Comparison of ENCODE assay signal across 18 cellular contexts in the genomic region with DNA sequence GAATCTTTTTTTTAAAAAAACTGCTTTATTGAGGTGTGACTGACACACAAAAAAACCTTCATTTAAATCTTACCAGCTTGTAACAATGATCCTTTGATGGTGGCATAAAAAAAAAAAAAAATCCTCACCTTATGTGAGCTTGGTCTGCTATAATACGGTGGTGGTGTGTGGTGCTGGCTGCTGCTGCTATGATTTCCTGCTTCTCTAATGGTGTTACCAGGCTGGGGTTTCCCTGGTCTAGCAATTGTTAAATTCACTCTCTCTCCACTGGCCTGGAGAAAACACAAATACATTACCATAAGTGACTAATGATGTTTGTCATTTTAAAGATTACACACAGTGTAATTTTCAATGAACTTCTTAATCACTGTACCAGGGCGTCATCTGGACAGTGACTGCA.
DNase-seq lines count a peak whose midpoint lies in the region; ATAC-seq, FAIRE-seq and TF ChIP-seq lines count a peak whose summit lies in the region.
"Had no signal": no experiment of that assay in that cellular context is flagged by ENCODE, and none has a peak within 500 bp of the region (broad histone marks: within the 10 kb centered on the region; RNA-seq: fewer than 3 reads in every experiment).

No MANE protein-coding gene starts in this region.

- POLR2A ChIA-PET in CD8-positive, alpha-beta T cell (lab: Charles Lee), result interaction anchor here (0.6 to 3.9 kb wide), 3 partner anchors 9 to 134 kb away, joined by 3 to 18 read pairs (median 5); a partner anchor contains a TSS
- POLR2A ChIA-PET in GM12878 (lab: Charles Lee), result interaction anchor here (1.2 kb wide), 1 partner anchor 9 kb away, joined by 3 read pairs; no protein-coding TSS in a partner anchor
- POLR2A ChIA-PET in naive thymus-derived CD4-positive, alpha-beta T cell (lab: Charles Lee), result no interaction called here

- H3K36me3 ChIP-seq in CD4-positive, CD25-positive, alpha-beta regulatory T cell (ENCODE audit: control insufficient read depth, insufficient read depth, low read length), result peaks cover 26% of the 10 kb centered on the region
- H3K36me3 ChIP-seq in CD8-positive, alpha-beta T cell (ENCODE audit: insufficient read depth, low read length), result no peaks in the 10 kb centered on the region
- no peaks in the 10 kb centered on the region; a peak in 2 of 4 replicates for H3K36me3 ChIP-seq in GM12878 (ENCODE audit: control insufficient read depth in 2 of 2, insufficient read depth in 2 of 2, low read length in 1 of 2)
- H3K36me3 ChIP-seq in naive thymus-derived CD4-positive, alpha-beta T cell (ENCODE audit: control insufficient read depth in 2 of 3, insufficient read depth in 3 of 3, low read length in 3 of 3), result peaks cover 5 to 17% (median 9%) of the 10 kb centered on the region in 3 experiments

- peaks cover 14 to 30% (median 23%) of the 10 kb centered on the region in 4 donors for H3K4me1 Mint-ChIP-seq in CD4-positive, CD25-positive, alpha-beta regulatory T cell
- H3K4me1 Mint-ChIP-seq in CD8-positive, alpha-beta T cell (ENCODE audit: low read depth), result peaks cover 20% of the 10 kb centered on the region
- H3K4me1 Mint-ChIP-seq in naive thymus-derived CD4-positive, alpha-beta T cell, result peaks cover 0 to 16% (median 9%) of the 10 kb centered on the region in 7 donors

- peak overlapping the region in 1 of 4 donors; percentile 4 for H3K4me3 Mint-ChIP-seq in CD4-positive, CD25-positive, alpha-beta regulatory T cell
- H3K4me3 Mint-ChIP-seq in CD8-positive, alpha-beta T cell, result no peak overlapping the region
- H3K4me3 Mint-ChIP-seq in naive thymus-derived CD4-positive, alpha-beta T cell, result no peak overlapping the region

- H3K9me3 ChIP-seq in CD4-positive, CD25-positive, alpha-beta regulatory T cell (ENCODE audit: control insufficient read depth in 2 of 2, low read length in 2 of 2), result no peaks in the 10 kb centered on the region
- H3K9me3 ChIP-seq in CD8-positive, alpha-beta T cell (ENCODE audit: low read length), result no peaks in the 10 kb centered on the region
- H3K9me3 ChIP-seq in GM12878 (replicated peaks; ENCODE audit: control insufficient read depth, insufficient read depth, low read length), result no peaks in the 10 kb centered on the region
- H3K9me3 ChIP-seq in naive thymus-derived CD4-positive, alpha-beta T cell (ENCODE audit: control insufficient read depth in 2 of 3, low read length in 3 of 3), result no peaks in the 10 kb centered on the region

- no peaks in the 10 kb centered on the region for H3K27me3 Mint-ChIP-seq in CD4-positive, CD25-positive, alpha-beta regulatory T cell
- H3K27me3 Mint-ChIP-seq in CD8-positive, alpha-beta T cell (ENCODE audit: low read depth), result no peaks in the 10 kb centered on the region
- H3K27me3 Mint-ChIP-seq in naive thymus-derived CD4-positive, alpha-beta T cell, result no peaks in the 10 kb centered on the region

- BruUV-seq in GM12878 (replicated peaks; lab: Mats Ljungman, UMichigan), result no TSS peak

- no peak overlapping the region for H3K4me3 ChIP-seq in CD4-positive, CD25-positive, alpha-beta regulatory T cell (ENCODE audit: low read depth, low read length)
- H3K4me3 ChIP-seq in CD8-positive, alpha-beta T cell (ENCODE audit: low read depth, low read length), result no peak overlapping the region
- no peak overlapping the region for H3K4me3 ChIP-seq in GM12878
- H3K4me3 ChIP-seq in naive thymus-derived CD4-positive, alpha-beta T cell (ENCODE audit: low read length), result no peak overlapping the region
- H3K4me3 ChIP-seq: K562 had no signal

- ATAC-seq in CD4-positive, CD25-positive, alpha-beta regulatory T cell (ENCODE audit: low read depth in 2 of 2), result peak in 1 of 2 donors; percentile 59
- ATAC-seq in CD8-positive, alpha-beta T cell, result peak; percentile 84
- ATAC-seq in GM12878, result peak; percentile 82
- peak; percentile 88 for ATAC-seq in naive thymus-derived CD4-positive, alpha-beta T cell
- no peak for ATAC-seq in GM18517 (IDR thresholded peaks at IDR 0.05; ENCODE audit: unreplicated experiment)
- no peak for ATAC-seq in HG03045 (IDR thresholded peaks at IDR 0.05; ENCODE audit: unreplicated experiment)
- ATAC-seq: K562, Panc1, Right ventricle myocardium inferior had no signal

- 96% methylated on average over 2 of the region's 2 CpGs for WGBS in GM12878 (ENCODE audit: insufficient coverage, insufficient replicate concordance, low lambda C conversion rate, missing lambda C conversion rate)

- H3K27ac ChIP-seq in CD4-positive, CD25-positive, alpha-beta regulatory T cell (ENCODE audit: insufficient read depth, low read length, poor library complexity, severe bottlenecking), result peak overlapping the region; percentile 15
- no peak overlapping the region for H3K27ac ChIP-seq in CD8-positive, alpha-beta T cell (ENCODE audit: low read depth, low read length)
- no peak overlapping the region for H3K27ac ChIP-seq in GM12878 (ENCODE audit: control insufficient read depth, insufficient read depth)
- no peak overlapping the region for H3K27ac ChIP-seq in naive thymus-derived CD4-positive, alpha-beta T cell (ENCODE audit: low read depth, low read length)
- H3K27ac ChIP-seq: C4-2B had no signal

- H3K27ac Mint-ChIP-seq in CD4-positive, CD25-positive, alpha-beta regulatory T cell, result peak overlapping the region in 2 of 3 donors; percentile 22 to 65
- H3K27ac Mint-ChIP-seq in CD8-positive, alpha-beta T cell, result peak overlapping the region; percentile 15
- H3K27ac Mint-ChIP-seq in naive thymus-derived CD4-positive, alpha-beta T cell, result no peak overlapping the region

- intact Hi-C loops in CD8-positive, alpha-beta T cell (cut with DNase I, micrococcal nuclease), result no loop called here
- intact Hi-C loops in GM12878 (cut with micrococcal nuclease; ENCODE audit: unreplicated experiment), result no loop called here
- intact Hi-C loops in naive thymus-derived CD4-positive, alpha-beta T cell (cut with micrococcal nuclease), result loop anchor here in 1 of 2 donors (2.0 kb wide), 1 partner anchor 153 kb away; no protein-coding TSS in a partner anchor

- H3K9ac ChIP-seq in GM12878 (ENCODE audit: control insufficient read depth, insufficient read depth, low read length), result no peak overlapping the region

- H4K20me1 ChIP-seq in GM12878 (ENCODE audit: control insufficient read depth, insufficient read depth), result no peaks in the 10 kb centered on the region

- SMC1A ChIA-PET in GM12878 (lab: Charles Lee; ENCODE audit: uncharacterized antibody, unreplicated experiment), result interaction anchor here (1.3 to 1.7 kb wide), 3 partner anchors 9 to 83 kb away, joined by 3 to 4 read pairs (median 4); no protein-coding TSS in a partner anchor

- peaks cover 17% of the 10 kb centered on the region for H3K4me1 ChIP-seq in CD4-positive, CD25-positive, alpha-beta regulatory T cell (ENCODE audit: control insufficient read depth, insufficient read depth, low read length, poor library complexity, severe bottlenecking)
- H3K4me1 ChIP-seq in CD8-positive, alpha-beta T cell (ENCODE audit: insufficient read depth, low read length), result no peaks in the 10 kb centered on the region
- no peaks in the 10 kb centered on the region for H3K4me1 ChIP-seq in GM12878 (ENCODE audit: control insufficient read depth, insufficient read depth, low read length)
- H3K4me1 ChIP-seq in naive thymus-derived CD4-positive, alpha-beta T cell (ENCODE audit: control insufficient read depth in 2 of 2, insufficient read depth in 2 of 2, low read length in 2 of 2), result no peaks in the 10 kb centered on the region

- TF ChIP-seq EP300 in GM12878 (IDR thresholded peaks at IDR 0.05; ENCODE audit: borderline replicate concordance in 1 of 2, control insufficient read depth in 1 of 2, low read depth in 2 of 2, low read length in 2 of 2), result no peak

- RAD21 ChIA-PET in GM12878 (lab: Charles Lee; ENCODE audit: unreplicated experiment), result interaction anchor here (3.0 kb wide), 1 partner anchor 61 kb away, joined by 14 read pairs; a partner anchor contains a TSS

- no peaks in the 10 kb centered on the region for H3K9me3 Mint-ChIP-seq in CD4-positive, CD25-positive, alpha-beta regulatory T cell
- no peaks in the 10 kb centered on the region for H3K9me3 Mint-ChIP-seq in CD8-positive, alpha-beta T cell
- no peaks in the 10 kb centered on the region for H3K9me3 Mint-ChIP-seq in naive thymus-derived CD4-positive, alpha-beta T cell

- H3K27me3 ChIP-seq in CD4-positive, CD25-positive, alpha-beta regulatory T cell (ENCODE audit: control insufficient read depth, insufficient read depth, low read length), result no peaks in the 10 kb centered on the region
- no peaks in the 10 kb centered on the region for H3K27me3 ChIP-seq in CD8-positive, alpha-beta T cell (ENCODE audit: insufficient read depth, low read length)
- H3K27me3 ChIP-seq in GM12878 (replicated peaks in 1 of 2; ENCODE audit: control insufficient read depth in 2 of 2, insufficient read depth in 2 of 2, low read length in 1 of 2), result no peaks in the 10 kb centered on the region
- no peaks in the 10 kb centered on the region for H3K27me3 ChIP-seq in naive thymus-derived CD4-positive, alpha-beta T cell (ENCODE audit: control insufficient read depth in 2 of 2, insufficient read depth in 2 of 2, low read length in 2 of 2)

- TF ChIP-seq RAD21 in GM12878 (IDR thresholded peaks at IDR 0.05; ENCODE audit: insufficient read depth, low read depth, low read length), result no peak

- FAIRE-seq in GM12878 (lab: Jason Lieb, UNC), result no peak
- FAIRE-seq: K562 had no signal

- peak in 1 of 3 donors; percentile 18 for DNase-seq in CD4-positive, CD25-positive, alpha-beta regulatory T cell
- DNase-seq in CD8-positive, alpha-beta T cell, result peak in 1 of 7 experiments; percentile 26
- DNase-seq in GM12878 (ENCODE audit: low read depth, low spot score) (peak; percentile 1), HPDE6-E6E7 (ENCODE audit: extremely low spot score) (no peak)
- DNase-seq in naive thymus-derived CD4-positive, alpha-beta T cell, result no peak
- DNase-seq in activated CD4-positive, alpha-beta T cell treated with anti-CD3 and anti-CD28 coated beads, Interleukin-2, amount 50 U/mL, for 4 hours, result no peak
- DNase-seq: H7, NCI-H1417, NCI-H1930, NCI-H2171, NCI-H446 treated with DMSO at 0.1 percent for 48 hours, NCI-H748 treated with DMSO at 0.1 percent for 48 hours had no signal

- no peak overlapping the region for H2AFZ ChIP-seq in GM12878 (ENCODE audit: control insufficient read depth, low read depth, low read length)

- no peak overlapping the region for H3K4me2 ChIP-seq in GM12878 (ENCODE audit: control insufficient read depth, insufficient read depth)

- TF ChIP-seq POLR2A in GM12878 (IDR thresholded peaks at IDR 0.05; ENCODE audit: low read depth, low read length), result no peak

- TF ChIP-seq CTCF in CD8-positive, alpha-beta T cell (IDR thresholded peaks at IDR 0.05), result no peak
- TF ChIP-seq CTCF in GM12878 (IDR thresholded peaks at IDR 0.05 in 2 of 3, conservative IDR thresholded peaks at IDR 0.05 in 1 of 3; ENCODE audit: control insufficient read depth in 2 of 3, extremely low read depth in 1 of 3, insufficient read depth in 1 of 3, low read depth in 3 of 3, low read length in 3 of 3), result no peak

- H3K79me2 ChIP-seq in GM12878 (ENCODE audit: control insufficient read depth, insufficient read depth, low read length), result no peaks in the 10 kb centered on the region

- H3K36me3 Mint-ChIP-seq in CD4-positive, CD25-positive, alpha-beta regulatory T cell, result peaks cover 43% of the 10 kb centered on the region
- H3K36me3 Mint-ChIP-seq in CD8-positive, alpha-beta T cell, result peaks cover 55% of the 10 kb centered on the region
- peaks cover 9 to 43% (median 18%) of the 10 kb centered on the region in 5 donors for H3K36me3 Mint-ChIP-seq in naive thymus-derived CD4-positive, alpha-beta T cell

- in situ Hi-C loops in GM12878 (cut with MboI), result no loop called here

- CTCF ChIA-PET in CD8-positive, alpha-beta T cell (lab: Charles Lee), result interaction anchor here (2.1 kb wide), 1 partner anchor 27 kb away, joined by 9 read pairs; no protein-coding TSS in a partner anchor
- CTCF ChIA-PET in GM12878 (lab: Yijun Ruan, JAX), result interaction anchor here (0.9 to 1.3 kb wide), 3 partner anchors 17 to 267 kb away, joined by 3 to 6 read pairs (median 3); a partner anchor contains a TSS
- CTCF ChIA-PET in naive thymus-derived CD4-positive, alpha-beta T cell (lab: Charles Lee), result interaction anchor here (0.6 kb wide), 1 partner anchor 574 kb away, joined by 4 read pairs; no protein-coding TSS in a partner anchor

Comparison
In these comparisons a context has a peak if more than half of its experiments do, and no peak if none do; other contexts are left out.
1. ATAC-seq: peak in CD8-positive, alpha-beta T cell (single experiment), GM12878 (single experiment) and naive thymus-derived CD4-positive, alpha-beta T cell (single experiment); none in GM18517 (single experiment) and HG03045 (single experiment).
2. H3K27ac Mint-ChIP-seq: peak in CD4-positive, CD25-positive, alpha-beta regulatory T cell (2 of 3) and CD8-positive, alpha-beta T cell (single experiment); none in naive thymus-derived CD4-positive, alpha-beta T cell (0 of 9).